Comparison of ENCODE assay signal across 16 cellular contexts in genomic region chr7:156781972-156782371, GRCh38.
A peak's percentile ranks its signal among the peaks of the same experiment; 100 is the strongest.
DNase-seq lines count a peak whose midpoint lies in the region; ATAC-seq and TF ChIP-seq lines count a peak whose summit lies in the region.
"Had no signal": no experiment of that assay in that cellular context is flagged by ENCODE, and none has a peak within 500 bp of the region (broad histone marks: within the 10 kb centered on the region; RNA-seq: fewer than 3 reads in every experiment).

No MANE protein-coding gene starts in this region.

- peaks cover 38% of the 10 kb centered on the region for H3K4me1 Mint-ChIP-seq in activated B cell treated with CpG ODN at 0.5 μM for 24 hours

- POLR2A ChIA-PET in activated B cell treated with CpG ODN at 0.5 μM for 24 hours (lab: Charles Lee) = interaction anchor here (0.9 to 1.9 kb wide), 2 partner anchors 23 to 141 kb away, joined by 3 to 6 read pairs; partner anchors contain the start of gene RNF32

- no peaks in the 10 kb centered on the region for H3K79me2 ChIP-seq in DOHH2 (ENCODE audit: control insufficient read depth, low read length)

- no peak overlapping the region for H3K4me3 ChIP-seq in DOHH2 (ENCODE audit: low read length)

- 0 out of 2 replicates have a peak overlapping the region, but pooled peaks have one; percentile 4 for H3K4me2 ChIP-seq in DOHH2 (ENCODE audit: low read length)
- H3K4me2 ChIP-seq: KMS-11 had no signal

- no peaks in the 10 kb centered on the region for H3K27me3 Mint-ChIP-seq in activated B cell treated with CpG ODN at 0.5 μM for 24 hours

- CTCF ChIA-PET in activated B cell treated with CpG ODN at 0.5 μM for 24 hours (lab: Charles Lee) = no interaction called here

- H3K4me1 ChIP-seq in DOHH2 (ENCODE audit: control insufficient read depth, low read length) = peaks cover 22% of the 10 kb centered on the region
- no peaks in the 10 kb centered on the region for H3K4me1 ChIP-seq in foreskin keratinocyte

- ATAC-seq in GM21786 (IDR thresholded peaks at IDR 0.05; ENCODE audit: unreplicated experiment) (peak; percentile 24), activated B cell treated with CpG ODN at 0.5 μM for 24 hours (ENCODE audit: low read depth) (no peak), foreskin keratinocyte (peak; percentile 50), HG03457 (IDR thresholded peaks at IDR 0.05; ENCODE audit: unreplicated experiment) (no peak), HG03469 (IDR thresholded peaks at IDR 0.05; ENCODE audit: unreplicated experiment) (no peak), GM21737 (IDR thresholded peaks at IDR 0.05; ENCODE audit: unreplicated experiment) (no peak)
- ATAC-seq: CD8-positive, alpha-beta T cell; PC-3 had no signal

- H3K9me2 ChIP-seq in DOHH2 (replicated peaks; ENCODE audit: control insufficient read depth, low read length) = no peaks in the 10 kb centered on the region

- H3K27ac ChIP-seq in DOHH2 (ENCODE audit: low read depth, low read length) = no peak overlapping the region
- no peak overlapping the region for H3K27ac ChIP-seq in foreskin keratinocyte
- H3K27ac ChIP-seq: KMS-11 had no signal

- no peaks in the 10 kb centered on the region for H3K27me3 ChIP-seq in DOHH2 (ENCODE audit: control insufficient read depth, low read length)
- no peaks in the 10 kb centered on the region for H3K27me3 ChIP-seq in foreskin keratinocyte
- H3K27me3 ChIP-seq: BE2C had no signal

- DNase-seq in activated B cell treated with CpG ODN at 0.5 μM for 24 hours = no peak
- DNase-seq in foreskin keratinocyte = no peak
- DNase-seq: BE2C; CD8-positive, alpha-beta T cell; DND-41; NCI-H1092 treated with DMSO at 0.1 percent for 48 hours; NCI-H187; NCI-H69; NK-92 treated with Interleukin-12 subunit alpha and Interleukin-12 subunit beta, amount 100 ng/mL, for 24 hours; PC-3 had no signal

- TF ChIP-seq CTCF in DOHH2 (IDR thresholded peaks at IDR 0.05; ENCODE audit: low read depth, low read length, poor library complexity, severe bottlenecking) (no peak), activated B cell treated with CpG ODN at 0.5 μM for 24 hours (IDR thresholded peaks at IDR 0.05) (no peak), foreskin keratinocyte (conservative IDR thresholded peaks at IDR 0.05) (no peak)

- peaks cover 7% of the 10 kb centered on the region for H3K9me3 Mint-ChIP-seq in activated B cell treated with CpG ODN at 0.5 μM for 24 hours
- H3K9me3 Mint-ChIP-seq: CD8-positive, alpha-beta T cell had no signal

- peak overlapping the region; percentile 20 for H3K4me3 Mint-ChIP-seq in activated B cell treated with CpG ODN at 0.5 μM for 24 hours
- H3K4me3 Mint-ChIP-seq: CD8-positive, alpha-beta T cell had no signal

- H3K36me3 Mint-ChIP-seq in activated B cell treated with CpG ODN at 0.5 μM for 24 hours (ENCODE audit: low read depth) = peaks cover 15% of the 10 kb centered on the region

- intact Hi-C loops in activated B cell treated with CpG ODN at 0.5 μM for 24 hours (cut with micrococcal nuclease) = loop anchor here (2.0 to 5.0 kb wide), 2 partner anchors 110 to 141 kb away; partner anchors contain the start of genes LMBR1 and RNF32

- H4K20me1 ChIP-seq in DOHH2 (ENCODE audit: control insufficient read depth, insufficient read depth, low read depth, low read length) = no peaks in the 10 kb centered on the region

- peak overlapping the region; percentile 74 for H3K27ac Mint-ChIP-seq in activated B cell treated with CpG ODN at 0.5 μM for 24 hours
- H3K27ac Mint-ChIP-seq: CD8-positive, alpha-beta T cell had no signal

- H3K36me3 ChIP-seq in DOHH2 (ENCODE audit: control insufficient read depth, low read length) = peaks cover 27% of the 10 kb centered on the region
- H3K36me3 ChIP-seq: BE2C had no signal

- H3K9me3 ChIP-seq in DOHH2 (ENCODE audit: control insufficient read depth, insufficient read depth, low read length) = no peaks in the 10 kb centered on the region
- H3K9me3 ChIP-seq: BE2C had no signal

- peaks cover 12% of the 10 kb centered on the region; the same call in 1 of the 2 replicates for H3F3A ChIP-seq in DOHH2 (ENCODE audit: control insufficient read depth, insufficient read depth)

Comparison
In these comparisons a context has a peak if more than half of its experiments do, and no peak if none do; other contexts are left out.
1. ATAC-seq: peak in GM21786 (single experiment) and foreskin keratinocyte (single experiment); none in activated B cell treated with CpG ODN at 0.5 μM for 24 hours (single experiment), HG03457 (single experiment), HG03469 (single experiment) and GM21737 (single experiment).